Comparison of ENCODE assay signal across 17 cellular contexts in the genomic region with DNA sequence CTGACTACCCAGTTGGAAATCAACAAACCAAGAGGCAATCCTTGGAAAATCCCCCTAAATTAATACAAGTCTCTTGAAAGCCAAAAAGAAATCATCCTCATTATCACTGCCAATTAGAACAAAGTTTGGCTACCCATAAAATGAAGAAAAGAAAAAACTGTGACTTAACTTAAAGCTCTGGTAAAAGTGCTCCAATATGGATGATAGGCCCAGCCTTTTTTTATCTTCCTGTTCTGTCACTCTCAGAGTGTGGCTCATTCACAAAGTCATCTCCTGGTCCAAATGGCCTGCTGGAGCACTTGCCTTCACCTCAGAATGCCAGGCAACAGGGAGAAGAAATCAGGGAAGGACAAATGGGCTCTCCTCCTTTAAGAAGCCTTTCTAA.
"Had no signal": no experiment of that assay in that cellular context is flagged by ENCODE, and none has a peak within 500 bp of the region (broad histone marks: within the 10 kb centered on the region; RNA-seq: fewer than 3 reads in every experiment).

No MANE protein-coding gene starts in this region.

- DNase-seq: effector memory CD8-positive, alpha-beta T cell; kidney; left cardiac atrium; left ventricle myocardium inferior; naive thymus-derived CD8-positive, alpha-beta T cell; posterior cingulate gyrus; right cardiac atrium; small intestine; stimulated activated CD4-positive, alpha-beta T cell treated with anti-CD3 and anti-CD28 coated beads, Interleukin-12 subunit alpha, Interleukin-12 subunit beta, amount 100 ng/mL, for 4 hours; stimulated activated naive CD4-positive, alpha-beta T cell treated with Interleukin-2 at 50 U/mL for 16 hours had no signal

- H3K9me3 Mint-ChIP-seq: effector memory CD8-positive, alpha-beta T cell; type B pancreatic cell had no signal

- H3K4me3 ChIP-seq: left ventricle myocardium inferior, lung had no signal

- H3K36me3 ChIP-seq: left ventricle myocardium inferior had no signal

- H3K27ac ChIP-seq: foreskin keratinocyte, left ventricle myocardium inferior had no signal

- H3K4me3 Mint-ChIP-seq: dendritic cell treated with granulocyte-macrophage colony-stimulating factor and Interleukin-4, amounts not matched to agents 40 ng/mL and 50 ng/mL, for 4 days; effector memory CD8-positive, alpha-beta T cell; naive thymus-derived CD8-positive, alpha-beta T cell; neural crest cell; type B pancreatic cell had no signal

- H3K4me1 ChIP-seq: foreskin keratinocyte, left ventricle myocardium inferior had no signal

- ATAC-seq: effector memory CD8-positive, alpha-beta T cell; left cardiac atrium; naive thymus-derived CD8-positive, alpha-beta T cell had no signal

- H3K36me3 Mint-ChIP-seq: naive thymus-derived CD8-positive, alpha-beta T cell; type B pancreatic cell had no signal

- H3K27me3 Mint-ChIP-seq: type B pancreatic cell had no signal

- H3K27me3 ChIP-seq: foreskin keratinocyte had no signal

- H3K4me1 Mint-ChIP-seq: naive thymus-derived CD8-positive, alpha-beta T cell had no signal

- FAIRE-seq: colon, kidney, small intestine, urothelium cell line had no signal

- H3K27ac Mint-ChIP-seq: dendritic cell treated with granulocyte-macrophage colony-stimulating factor and Interleukin-4, amounts not matched to agents 40 ng/mL and 50 ng/mL, for 4 days; effector memory CD8-positive, alpha-beta T cell; naive thymus-derived CD8-positive, alpha-beta T cell; type B pancreatic cell had no signal
